In genomic region chr5:134509308-134510040, GRCh38 we compare ENCODE assay signal across 1 cellular context.
TF ChIP-seq lines count a peak whose summit lies in the region.

No MANE protein-coding gene starts in this region.

TF ChIP-seq in HepG2, 621 proteins besides CTCF, POLR2A, EP300 and RAD21 (continued from another document and continues in another):
- TF ChIP-seq SKIL (CRISPR knock-in tag; IDR thresholded peaks at IDR 0.05; ENCODE audit: borderline replicate concordance), result no peak
- TF ChIP-seq, protein P1, sequence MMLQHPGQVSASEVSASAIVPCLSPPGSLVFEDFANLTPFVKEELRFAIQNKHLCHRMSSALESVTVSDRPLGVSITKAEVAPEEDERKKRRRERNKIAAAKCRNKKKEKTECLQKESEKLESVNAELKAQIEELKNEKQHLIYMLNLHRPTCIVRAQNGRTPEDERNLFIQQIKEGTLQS (CRISPR knock-in tag; IDR thresholded peaks at IDR 0.05), result peak; percentile 71; the same call in 1 of the 2 replicates
- TF ChIP-seq ZNF75D (CRISPR knock-in tag; IDR thresholded peaks at IDR 0.05; ENCODE audit: borderline replicate concordance), result 0 out of 2 replicates have a peak, but pooled peaks have one; percentile 58
- no peak for TF ChIP-seq TOE1 (CRISPR knock-in tag; IDR thresholded peaks at IDR 0.05)
- TF ChIP-seq ZNF644 (CRISPR knock-in tag; IDR thresholded peaks at IDR 0.05; ENCODE audit: low read depth), result peak; percentile 75
- 0 out of 2 replicates have a peak, but pooled peaks have one; percentile 16 for TF ChIP-seq JUND (CRISPR knock-in tag; IDR thresholded peaks at IDR 0.05)
- no peak for TF ChIP-seq MAZ (IDR thresholded peaks at IDR 0.05; ENCODE audit: borderline replicate concordance, low read depth, low read length)
- no peak for TF ChIP-seq MAZ (CRISPR knock-in tag; IDR thresholded peaks at IDR 0.05; ENCODE audit: low read depth)
- TF ChIP-seq, protein P2, sequence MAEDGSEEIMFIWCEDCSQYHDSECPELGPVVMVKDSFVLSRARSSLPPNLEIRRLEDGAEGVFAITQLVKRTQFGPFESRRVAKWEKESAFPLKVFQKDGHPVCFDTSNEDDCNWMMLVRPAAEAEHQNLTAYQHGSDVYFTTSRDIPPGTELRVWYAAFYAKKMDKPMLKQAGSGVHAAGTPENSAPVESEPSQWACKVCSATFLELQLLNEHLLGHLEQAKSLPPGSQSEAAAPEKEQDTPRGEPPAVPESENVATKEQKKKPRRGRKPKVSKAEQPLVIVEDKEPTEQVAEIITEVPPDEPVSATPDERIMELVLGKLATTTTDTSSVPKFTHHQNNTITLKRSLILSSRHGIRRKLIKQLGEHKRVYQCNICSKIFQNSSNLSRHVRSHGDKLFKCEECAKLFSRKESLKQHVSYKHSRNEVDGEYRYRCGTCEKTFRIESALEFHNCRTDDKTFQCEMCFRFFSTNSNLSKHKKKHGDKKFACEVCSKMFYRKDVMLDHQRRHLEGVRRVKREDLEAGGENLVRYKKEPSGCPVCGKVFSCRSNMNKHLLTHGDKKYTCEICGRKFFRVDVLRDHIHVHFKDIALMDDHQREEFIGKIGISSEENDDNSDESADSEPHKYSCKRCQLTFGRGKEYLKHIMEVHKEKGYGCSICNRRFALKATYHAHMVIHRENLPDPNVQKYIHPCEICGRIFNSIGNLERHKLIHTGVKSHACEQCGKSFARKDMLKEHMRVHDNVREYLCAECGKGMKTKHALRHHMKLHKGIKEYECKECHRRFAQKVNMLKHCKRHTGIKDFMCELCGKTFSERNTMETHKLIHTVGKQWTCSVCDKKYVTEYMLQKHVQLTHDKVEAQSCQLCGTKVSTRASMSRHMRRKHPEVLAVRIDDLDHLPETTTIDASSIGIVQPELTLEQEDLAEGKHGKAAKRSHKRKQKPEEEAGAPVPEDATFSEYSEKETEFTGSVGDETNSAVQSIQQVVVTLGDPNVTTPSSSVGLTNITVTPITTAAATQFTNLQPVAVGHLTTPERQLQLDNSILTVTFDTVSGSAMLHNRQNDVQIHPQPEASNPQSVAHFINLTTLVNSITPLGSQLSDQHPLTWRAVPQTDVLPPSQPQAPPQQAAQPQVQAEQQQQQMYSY (CRISPR knock-in tag; IDR thresholded peaks at IDR 0.05), result no peak
- TF ChIP-seq ZC3H4 (CRISPR knock-in tag; IDR thresholded peaks at IDR 0.05; ENCODE audit: borderline replicate concordance), result no peak
- TF ChIP-seq GATAD2A (CRISPR knock-in tag; IDR thresholded peaks at IDR 0.05), result 0 out of 2 replicates have a peak, but pooled peaks have one; percentile 44
- TF ChIP-seq FOXP4 (CRISPR knock-in tag; IDR thresholded peaks at IDR 0.05), result no peak
- TF ChIP-seq TFE3 (CRISPR knock-in tag; IDR thresholded peaks at IDR 0.05), result no peak
- no peak for TF ChIP-seq ZNF318 (CRISPR knock-in tag; IDR thresholded peaks at IDR 0.05)
- no peak for TF ChIP-seq MED13 (CRISPR knock-in tag; IDR thresholded peaks at IDR 0.05)
- 0 out of 2 replicates have a peak, but pooled peaks have one; percentile 11 for TF ChIP-seq PHF21A (CRISPR knock-in tag; IDR thresholded peaks at IDR 0.05)
- TF ChIP-seq, protein P3, sequence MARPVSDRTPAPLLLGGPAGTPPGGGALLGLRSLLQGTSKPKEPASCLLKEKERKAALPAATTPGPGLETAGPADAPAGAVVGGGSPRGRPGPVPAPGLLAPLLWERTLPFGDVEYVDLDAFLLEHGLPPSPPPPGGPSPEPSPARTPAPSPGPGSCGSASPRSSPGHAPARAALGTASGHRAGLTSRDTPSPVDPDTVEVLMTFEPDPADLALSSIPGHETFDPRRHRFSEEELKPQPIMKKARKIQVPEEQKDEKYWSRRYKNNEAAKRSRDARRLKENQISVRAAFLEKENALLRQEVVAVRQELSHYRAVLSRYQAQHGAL (CRISPR knock-in tag; IDR thresholded peaks at IDR 0.05; ENCODE audit: not compliant biosample characterization), result no peak
- TF ChIP-seq, protein P4, sequence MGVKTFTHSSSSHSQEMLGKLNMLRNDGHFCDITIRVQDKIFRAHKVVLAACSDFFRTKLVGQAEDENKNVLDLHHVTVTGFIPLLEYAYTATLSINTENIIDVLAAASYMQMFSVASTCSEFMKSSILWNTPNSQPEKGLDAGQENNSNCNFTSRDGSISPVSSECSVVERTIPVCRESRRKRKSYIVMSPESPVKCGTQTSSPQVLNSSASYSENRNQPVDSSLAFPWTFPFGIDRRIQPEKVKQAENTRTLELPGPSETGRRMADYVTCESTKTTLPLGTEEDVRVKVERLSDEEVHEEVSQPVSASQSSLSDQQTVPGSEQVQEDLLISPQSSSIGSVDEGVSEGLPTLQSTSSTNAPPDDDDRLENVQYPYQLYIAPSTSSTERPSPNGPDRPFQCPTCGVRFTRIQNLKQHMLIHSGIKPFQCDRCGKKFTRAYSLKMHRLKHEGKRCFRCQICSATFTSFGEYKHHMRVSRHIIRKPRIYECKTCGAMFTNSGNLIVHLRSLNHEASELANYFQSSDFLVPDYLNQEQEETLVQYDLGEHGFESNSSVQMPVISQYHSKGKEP (CRISPR knock-in tag; IDR thresholded peaks at IDR 0.05), result no peak
- TF ChIP-seq REL (CRISPR knock-in tag; conservative IDR thresholded peaks at IDR 0.05), result no peak
- no peak for TF ChIP-seq ZNF674 (CRISPR knock-in tag; IDR thresholded peaks at IDR 0.05; ENCODE audit: low read depth)
- TF ChIP-seq TEAD3 (CRISPR knock-in tag; optimal IDR thresholded peaks at IDR 0.05; ENCODE audit: borderline replicate concordance), result peak; percentile 26
- no peak for TF ChIP-seq HOXA9 (CRISPR knock-in tag; IDR thresholded peaks at IDR 0.05; ENCODE audit: borderline replicate concordance)
- no peak for TF ChIP-seq RFX3 (CRISPR knock-in tag; IDR thresholded peaks at IDR 0.05)
- TF ChIP-seq ZNF33B (CRISPR knock-in tag; IDR thresholded peaks at IDR 0.05), result no peak
- no peak for TF ChIP-seq ATRX (CRISPR knock-in tag; IDR thresholded peaks at IDR 0.05; ENCODE audit: borderline replicate concordance)
- TF ChIP-seq ZNF331 (CRISPR knock-in tag; IDR thresholded peaks at IDR 0.05), result 0 out of 2 replicates have a peak, but pooled peaks have one; percentile 13
- peak; percentile 32; the same call in 1 of the 2 replicates for TF ChIP-seq POLR2G (IDR thresholded peaks at IDR 0.05; ENCODE audit: low read depth, low read length)
- TF ChIP-seq ZNF800 (CRISPR knock-in tag; IDR thresholded peaks at IDR 0.05), result no peak
- TF ChIP-seq FOSL2 (CRISPR knock-in tag; IDR thresholded peaks at IDR 0.05), result peak; percentile 97
